19 cellular contexts compared by ENCODE assay signal in the genomic region with DNA sequence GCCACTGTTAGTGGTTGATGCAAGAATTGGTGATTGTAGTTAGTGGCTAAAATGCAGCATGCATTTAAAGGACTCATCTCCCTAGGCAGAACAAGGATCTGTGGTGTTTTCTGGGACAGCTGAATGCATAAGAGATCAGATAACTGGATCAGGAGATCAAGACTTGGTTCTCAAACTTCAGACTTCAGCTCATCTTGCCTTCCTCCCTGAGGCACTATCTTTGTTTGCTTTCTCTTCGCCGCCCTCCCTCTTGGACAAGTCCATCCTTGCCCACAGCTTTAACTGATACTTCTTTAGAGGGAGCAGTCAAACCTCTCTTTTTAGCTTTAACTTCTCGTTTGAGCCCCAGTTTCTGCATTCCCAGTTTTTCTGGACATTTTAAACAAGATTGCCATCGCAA.
A peak's percentile ranks its signal among the peaks of the same experiment; 100 is the strongest.
DNase-seq lines count a peak whose midpoint lies in the region; ATAC-seq and TF ChIP-seq lines count a peak whose summit lies in the region.
"Had no signal": no experiment of that assay in that cellular context is flagged by ENCODE, and none has a peak within 500 bp of the region (broad histone marks: within the 10 kb centered on the region; RNA-seq: fewer than 3 reads in every experiment).

No MANE protein-coding gene starts in this region.

- peaks cover 4% of the 10 kb centered on the region for H3F3A ChIP-seq in PC-3 (ENCODE audit: low read length, unreplicated experiment)

- TF ChIP-seq EP300 in suprapubic skin (IDR thresholded peaks at IDR 0.05), result no peak

- WGBS in esophagus, 2 donors, result 41 to 55% methylated on average over 4 of the region's 4 CpGs
- whole genome bisulfite sequencing in suprapubic skin, result 54% methylated on average over 3 of the region's 4 CpGs
- WGBS in heart right ventricle, 2 donors, result 72% methylated on average over 4 of the region's 4 CpGs

- peak overlapping the region; percentile 94 for H3K27ac ChIP-seq in DND-41 (ENCODE audit: low read length)
- H3K27ac ChIP-seq in PC-3 (ENCODE audit: low read length), result no peak overlapping the region
- H3K27ac ChIP-seq in esophagus (ENCODE audit: low read depth in 2 of 2, low read length in 1 of 2), result peak overlapping the region; percentile 47 to 56
- H3K27ac ChIP-seq in suprapubic skin, result peak overlapping the region; percentile 26
- H3K27ac ChIP-seq in heart right ventricle, result no peak overlapping the region
- H3K27ac ChIP-seq: GM23248, SK-N-MC had no signal

- no peaks in the 10 kb centered on the region for H3K27me3 ChIP-seq in DND-41 (ENCODE audit: insufficient read depth, low read length, poor library complexity)
- H3K27me3 ChIP-seq in PC-3 (ENCODE audit: low read length), result no peaks in the 10 kb centered on the region
- no peaks in the 10 kb centered on the region for H3K27me3 ChIP-seq in esophagus (ENCODE audit: control insufficient read depth in 1 of 2, insufficient read depth in 2 of 2, low read length in 2 of 2)
- no peaks in the 10 kb centered on the region for H3K27me3 ChIP-seq in suprapubic skin
- no peaks in the 10 kb centered on the region for H3K27me3 ChIP-seq in heart right ventricle
- H3K27me3 ChIP-seq: BE2C had no signal

- H3K4me2 ChIP-seq in DND-41 (ENCODE audit: insufficient read depth, low read length), result no peak overlapping the region
- peak overlapping the region; percentile 73 for H3K4me2 ChIP-seq in PC-3 (ENCODE audit: low read length)

- intact Hi-C loops in PC-3 (cut with micrococcal nuclease) (loop anchor here (1.0 to 10.0 kb wide), 4 partner anchors 66 to 968 kb away; no protein-coding TSS in a partner anchor), heart right ventricle (cut with DNase I) (loop anchor here in 4 of 10 donors (10.0 kb wide), 2 partner anchors 158 to 258 kb away; no protein-coding TSS in a partner anchor)

- no TSS peak for BruUV-seq in PC-3 (replicated peaks; lab: Mats Ljungman, UMichigan)

- DNase-seq in DND-41, result no peak
- no peak for DNase-seq in PC-3
- no peak for DNase-seq in suprapubic skin (ENCODE audit: low spot score in 2 of 2)
- DNase-seq in activated naive CD4-positive, alpha-beta T cell treated with anti-CD3 and anti-CD28 coated beads, Interleukin-2, amount 50 U/mL, for 16 hours, result no peak
- DNase-seq in iPS-NIHi7 (ENCODE audit: extremely low spot score), result no peak
- DNase-seq in mesenteric fat pad (ENCODE audit: low spot score), result no peak
- no peak for DNase-seq in heart right ventricle
- DNase-seq: BE2C; CD4-positive, alpha-beta memory T cell; GF-D8; GM23248; NCI-H1417 treated with DMSO at 0.1 percent for 48 hours; NCI-H1930; NCI-H446; NCI-H526 treated with DMSO at 0.1 percent for 48 hours had no signal

- CTCF ChIA-PET in PC-3 (lab: Charles Lee), result interaction anchor here (1.0 kb wide), 1 partner anchor 22 kb away, joined by 3 read pairs; no protein-coding TSS in a partner anchor

- no peaks in the 10 kb centered on the region for H3K9me2 ChIP-seq in PC-3 (replicated peaks; ENCODE audit: low read length)

- H3K36me3 ChIP-seq in DND-41 (ENCODE audit: insufficient read depth, low read length), result no peaks in the 10 kb centered on the region
- H3K36me3 ChIP-seq in PC-3 (ENCODE audit: low read depth, low read length), result no peaks in the 10 kb centered on the region
- no peaks in the 10 kb centered on the region for H3K36me3 ChIP-seq in esophagus (ENCODE audit: control insufficient read depth in 2 of 2, insufficient read depth in 2 of 2, low read length in 1 of 2)
- H3K36me3 ChIP-seq in suprapubic skin, result no peaks in the 10 kb centered on the region
- no peaks in the 10 kb centered on the region for H3K36me3 ChIP-seq in heart right ventricle
- H3K36me3 ChIP-seq: BE2C had no signal

- H3K9ac ChIP-seq in DND-41 (ENCODE audit: low read depth, low read length) (peak overlapping the region; percentile 0; the same call in 1 of the 2 replicates), PC-3 (ENCODE audit: low read length) (no peak overlapping the region)
- H3K9ac ChIP-seq: GM23248 had no signal

- H3K9me3 ChIP-seq in DND-41 (ENCODE audit: insufficient read depth, low read length, severe bottlenecking) (no peaks in the 10 kb centered on the region), PC-3 (ENCODE audit: low read length) (no peaks in the 10 kb centered on the region), esophagus (ENCODE audit: control insufficient read depth in 2 of 2, insufficient read depth in 1 of 2, low read depth in 1 of 2, low read length in 1 of 2) (no peaks in the 10 kb centered on the region), suprapubic skin (no peaks in the 10 kb centered on the region), heart right ventricle (peaks cover 0 to under 1% (median 0%) of the 10 kb centered on the region in 11 donors)
- H3K9me3 ChIP-seq: BE2C had no signal

- H4K20me1 ChIP-seq in DND-41 (ENCODE audit: insufficient read depth, low read length) (no peaks in the 10 kb centered on the region), PC-3 (ENCODE audit: low read length) (no peaks in the 10 kb centered on the region)

- TF ChIP-seq CTCF in DND-41 (IDR thresholded peaks at IDR 0.05; ENCODE audit: borderline replicate concordance, extremely low read depth, low read length, poor library complexity, severe bottlenecking) (no peak), PC-3 (conservative IDR thresholded peaks at IDR 0.05; ENCODE audit: low read depth, low read length) (no peak), suprapubic skin (IDR thresholded peaks at IDR 0.05) (no peak), heart right ventricle (IDR thresholded peaks at IDR 0.05) (no peak)

- H3K4me1 ChIP-seq in DND-41 (ENCODE audit: insufficient read depth, low read length) (peaks cover 76% of the 10 kb centered on the region), PC-3 (ENCODE audit: insufficient read depth, low read length) (peaks cover 42% of the 10 kb centered on the region), esophagus (ENCODE audit: control insufficient read depth in 2 of 2, insufficient read depth in 2 of 2, low read length in 1 of 2) (peaks cover 0 to 3% of the 10 kb centered on the region in 2 donors), suprapubic skin (peaks cover 37% of the 10 kb centered on the region), heart right ventricle (peaks cover 0 to 35% (median 3%) of the 10 kb centered on the region in 9 donors)
- H3K4me1 ChIP-seq: BE2C had no signal

- H3K4me3 ChIP-seq in DND-41 (ENCODE audit: low read depth in 1 of 2, low read length in 2 of 2) (no peak overlapping the region), PC-3 (ENCODE audit: low read length) (peak overlapping the region; percentile 59), esophagus (ENCODE audit: low read depth in 1 of 2, low read length in 2 of 2) (no peak overlapping the region), suprapubic skin (no peak overlapping the region), heart right ventricle (no peak overlapping the region)
- H3K4me3 ChIP-seq: GM23248, K562, SK-N-MC had no signal

- no peak for ATAC-seq in DND-41 (ENCODE audit: insufficient read depth, low read depth)
- ATAC-seq in PC-3, result no peak
- no peak for ATAC-seq in heart right ventricle
- ATAC-seq: HCT116, K562 had no signal

- H3K79me2 ChIP-seq in DND-41 (ENCODE audit: insufficient read depth, low read length), result no peaks in the 10 kb centered on the region
- H3K79me2 ChIP-seq in PC-3 (ENCODE audit: low read length), result no peaks in the 10 kb centered on the region

- H2AFZ ChIP-seq in DND-41 (ENCODE audit: low read depth, low read length) (peak overlapping the region; percentile 9), PC-3 (ENCODE audit: low read length) (peak overlapping the region; percentile 61; the same call in 1 of the 2 replicates)
- H2AFZ ChIP-seq: GM23248 had no signal

- POLR2A ChIA-PET in PC-3 (lab: Charles Lee; ENCODE audit: unreplicated experiment), result interaction anchor here (0.6 kb wide), 1 partner anchor 824 kb away, joined by 3 read pairs; no protein-coding TSS in a partner anchor

- TF ChIP-seq POLR2A in suprapubic skin (IDR thresholded peaks at IDR 0.05), result no peak

Comparison
In these comparisons a context has a peak if more than half of its experiments do, and no peak if none do; other contexts are left out.
1. H3K27ac ChIP-seq: peak in DND-41 (single experiment), esophagus (2 of 2) and suprapubic skin (single experiment); none in PC-3 (single experiment) and heart right ventricle (0 of 10).